Comparison of ENCODE assay signal across 8 cellular contexts in genomic region chr19:48290341-48290922, GRCh38. TPM values are rescaled to one million over a fixed set of nuclear protein-coding genes. Genes with fewer than 3 reads are reported as not detected.
A peak's percentile ranks its signal among the peaks of the same experiment; 100 is the strongest.
DNase-seq lines count a peak whose midpoint lies in the region; ATAC-seq and TF ChIP-seq lines count a peak whose summit lies in the region.

No MANE protein-coding gene starts in this region.

- H3K4me2 ChIP-seq in parathyroid adenoma (ENCODE audit: low read length), result peak overlapping the region; percentile 90

- ATAC-seq in HG03469 (IDR thresholded peaks at IDR 0.05; ENCODE audit: unreplicated experiment), result no peak

- H3K9me3 ChIP-seq in parathyroid adenoma (ENCODE audit: control insufficient read depth, low read length), result no peaks in the 10 kb centered on the region

- H3K4me3 ChIP-seq in parathyroid adenoma (ENCODE audit: low read depth, low read length), result peak overlapping the region; percentile 47

- H3K9ac ChIP-seq in parathyroid adenoma, result no peak overlapping the region

- peak overlapping the region; percentile 53 for H2AFZ ChIP-seq in parathyroid adenoma

- H3K27me3 ChIP-seq in parathyroid adenoma (ENCODE audit: control insufficient read depth, insufficient read depth, low read length), result no peaks in the 10 kb centered on the region

- H3K36me3 ChIP-seq in parathyroid adenoma (ENCODE audit: control insufficient read depth, insufficient read depth, low read length), result no peaks in the 10 kb centered on the region

- TF ChIP-seq CTCF in GM13976 (IDR thresholded peaks at IDR 0.05; ENCODE audit: borderline replicate concordance, control extremely low read depth, extremely low read depth, insufficient read depth, missing control alignments) (no peak), parathyroid adenoma (IDR thresholded peaks at IDR 0.05) (no peak)

- DNase-seq in GM13976 (ENCODE audit: low spot score) (peak; percentile 44), SK-MEL-5 (ENCODE audit: low read depth, low spot score) (peak; percentile 21), fibroblast of peridontal ligament (ENCODE audit: extremely low read depth) (peak; percentile 44), GM19240 (ENCODE audit: insufficient read length, low spot score) (no peak), DMS53 treated with DMSO at 0.1 percent for 48 hours (lab: John Stamatoyannopoulos, UW; ENCODE audit: unreplicated experiment) (no peak), NCI-H1092 treated with DMSO at 0.1 percent for 48 hours (lab: John Stamatoyannopoulos, UW) (no peak)

- in situ Hi-C loops in GM13976 (cut with MboI; ENCODE audit: low sequenced_read_pairs, unreplicated experiment) (no loop called here), SK-MEL-5 (cut with HindIII; ENCODE audit: low pct_unique_long_range_greater_than_20kb, low sequenced_read_pairs) (no loop called here)

- no peaks in the 10 kb centered on the region for H3K79me2 ChIP-seq in parathyroid adenoma

- H3K27ac ChIP-seq in parathyroid adenoma, result no peak overlapping the region

- H3K4me1 ChIP-seq in parathyroid adenoma, result peaks cover 3% of the 10 kb centered on the region

RNA-seq across cellular contexts. Expression of gene ZNF114, which starts 20.6 kb away (rescaled TPM):
- total RNA-seq in SK-MEL-5 (2014; rRNA removed; shearing (Covaris generic)), result 26.5 and 29.8 TPM in 2 replicates
- polyA plus RNA-seq in SK-MEL-5 (2015; cell fraction: cytosol; rRNA removed), result 22.8 and 28.9 TPM in 2 replicates
- polyA plus RNA-seq in SK-MEL-5 (2015; cell fraction: nucleus; rRNA removed), result 16.6 and 19.7 TPM in 2 replicates

RNA-seq across cellular contexts. Expression of gene CARD8, which starts 34.7 kb away (rescaled TPM):
- 12.5 and 17.3 TPM in 2 replicates for total RNA-seq in SK-MEL-5 (2014; rRNA removed; shearing (Covaris generic))
- 9.8 and 17.0 TPM in 2 replicates for polyA plus RNA-seq in SK-MEL-5 (2015; cell fraction: cytosol; rRNA removed)
- 81.2 and 107 TPM in 2 replicates for polyA plus RNA-seq in SK-MEL-5 (2015; cell fraction: nucleus; rRNA removed)

RNA-seq across cellular contexts. Expression of gene EMP3, which starts 34.9 kb away (rescaled TPM):
- total RNA-seq in SK-MEL-5 (2014; rRNA removed; shearing (Covaris generic)), result 184 and 193 TPM in 2 replicates
- 204 and 255 TPM in 2 replicates for polyA plus RNA-seq in SK-MEL-5 (2015; cell fraction: cytosol; rRNA removed)
- polyA plus RNA-seq in SK-MEL-5 (2015; cell fraction: nucleus; rRNA removed), result 51.4 and 117 TPM in 2 replicates

Comparison
In these comparisons a context has a peak if more than half of its experiments do, and no peak if none do; other contexts are left out.
1. DNase-seq: peak in GM13976 (single experiment), SK-MEL-5 (single experiment) and fibroblast of peridontal ligament (single experiment); none in GM19240 (single experiment), DMS53 treated with DMSO at 0.1 percent for 48 hours (single experiment) and NCI-H1092 treated with DMSO at 0.1 percent for 48 hours (single experiment).